In the genomic region with DNA sequence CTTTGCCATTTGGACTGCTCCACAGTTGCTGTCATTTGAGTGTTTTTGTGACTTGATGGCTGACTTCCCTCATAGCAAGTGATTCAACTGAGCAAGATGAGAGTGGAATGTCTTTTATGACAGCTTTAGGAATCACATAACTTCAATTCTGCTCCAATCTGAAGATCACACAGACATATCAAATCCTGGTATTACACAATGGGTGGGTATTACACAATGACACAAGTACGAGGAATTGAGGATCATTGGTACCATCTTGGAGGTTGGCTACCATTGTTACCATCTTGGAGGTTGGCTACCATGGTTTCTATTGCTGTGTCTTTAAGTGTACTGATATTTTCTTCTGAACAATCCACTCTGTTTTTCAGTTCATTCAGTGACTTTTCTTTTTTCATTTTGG, we compare ENCODE assay signal across 32 cellular contexts. TPM values are rescaled to one million over a fixed set of nuclear protein-coding genes. Genes with fewer than 3 reads are reported as not detected.
"Had no signal": no experiment of that assay in that cellular context is flagged by ENCODE, and none has a peak within 500 bp of the region (broad histone marks: within the 10 kb centered on the region; RNA-seq: fewer than 3 reads in every experiment).

No MANE protein-coding gene starts in this region.

- H3K36me3 ChIP-seq: stomach, suprapubic skin, thoracic aorta, thyroid gland, tibial artery, tibial nerve, transverse colon, upper lobe of left lung, upper lobe of right lung, uterus, vagina had no signal

- H3K27ac Mint-ChIP-seq: stimulated activated memory B cell treated with anti-CD40 and anti-IgM and Interleukin-4, amounts not matched to agents 10 μg/mL and 1 μg/mL and 100 μg/mL, for 72 hours; stimulated activated naive B cell treated with anti-CD40 and anti-IgM and Interleukin-4, amounts not matched to agents 10 μg/mL and 1 μg/mL and 100 μg/mL, for 72 hours; stimulated activated naive CD8-positive, alpha-beta T cell treated with anti-CD3 and anti-CD28 coated beads, Interleukin-15, amount 100 ng/mL, for 72 hours; stimulated activated naive CD8-positive, alpha-beta T cell treated with anti-CD3 and anti-CD28 coated beads, Interleukin-15, Interleukin-2, amounts not matched to agents 100 ng/mL and 50 ng/mL, for 24 hours; type B pancreatic cell had no signal

- H3K9me3 ChIP-seq: suprapubic skin, testis, thoracic aorta, thyroid gland, tibial artery, tibial nerve, transverse colon, upper lobe of left lung, upper lobe of right lung, uterus, vagina had no signal

- H3K4me1 Mint-ChIP-seq: stimulated activated memory B cell treated with anti-CD40 and anti-IgM and Interleukin-4, amounts not matched to agents 10 μg/mL and 1 μg/mL and 100 μg/mL, for 72 hours; stimulated activated naive B cell treated with anti-CD40 and anti-IgM and Interleukin-4, amounts not matched to agents 10 μg/mL and 1 μg/mL and 100 μg/mL, for 72 hours; stimulated activated naive CD8-positive, alpha-beta T cell treated with anti-CD3 and anti-CD28 coated beads, Interleukin-15, amount 100 ng/mL, for 72 hours had no signal

- ATAC-seq: stimulated activated memory B cell treated with anti-CD40 and anti-IgM and Interleukin-4, amounts not matched to agents 10 μg/mL and 1 μg/mL and 100 μg/mL, for 72 hours; stimulated activated naive B cell treated with anti-CD40 and anti-IgM and Interleukin-4, amounts not matched to agents 10 μg/mL and 1 μg/mL and 100 μg/mL, for 72 hours; stimulated activated naive CD8-positive, alpha-beta T cell treated with anti-CD3 and anti-CD28 coated beads, Interleukin-15, amount 100 ng/mL, for 72 hours; stimulated activated naive CD8-positive, alpha-beta T cell treated with anti-CD3 and anti-CD28 coated beads, Interleukin-15, Interleukin-2, amounts not matched to agents 100 U/mL and 50 U/mL, for 24 hours; upper lobe of right lung had no signal

- H3K9me3 Mint-ChIP-seq: stimulated activated naive B cell treated with anti-CD40 and anti-IgM and Interleukin-4, amounts not matched to agents 10 μg/mL and 1 μg/mL and 100 μg/mL, for 72 hours; stimulated activated naive CD8-positive, alpha-beta T cell treated with anti-CD3 and anti-CD28 coated beads, Interleukin-15, Interleukin-2, amounts not matched to agents 100 ng/mL and 50 ng/mL, for 24 hours; type B pancreatic cell had no signal

- H3K27me3 ChIP-seq: testis, thyroid gland, tibial artery, tibial nerve, transverse colon, upper lobe of left lung, upper lobe of right lung, uterus, vagina had no signal

- DNase-seq: stimulated activated CD4-positive, alpha-beta T cell treated with anti-CD3 and anti-CD28 coated beads, Interleukin-2, amount 100 ng/mL, for 48 hours; stimulated activated CD4-positive, alpha-beta T cell treated with anti-CD3 and anti-CD28 coated beads, Interleukin-4, amount 100 ng/mL, for 1 hour; stimulated activated CD4-positive, alpha-beta T cell treated with anti-CD3 and anti-CD28 coated beads, Interleukin-4, amount 100 ng/mL, for 24 hours; stimulated activated CD4-positive, alpha-beta T cell treated with anti-CD3 and anti-CD28 coated beads, Interleukin-4, amount 100 ng/mL, for 4 hours; stimulated activated CD8-positive, alpha-beta memory T cell treated with anti-CD3 and anti-CD28 coated beads, Interleukin-4, amount 100 ng/mL, for 48 hours; stimulated activated naive B cell treated with anti-CD40 and anti-IgM and Interleukin-4, amounts not matched to agents 10 μg/mL and 1 μg/mL and 100 μg/mL, for 72 hours; stimulated activated naive CD4-positive, alpha-beta T cell; stimulated activated naive CD4-positive, alpha-beta T cell treated with Interleukin-2 at 50 U/mL for 16 hours; stimulated activated naive CD8-positive, alpha-beta T cell treated with anti-CD3 and anti-CD28 coated beads, Interleukin-15, amount 100 ng/mL, for 72 hours; stimulated activated naive CD8-positive, alpha-beta T cell treated with anti-CD3 and anti-CD28 coated beads, Interleukin-15, Interleukin-2, amounts not matched to agents 100 U/mL and 50 U/mL, for 24 hours; stomach; substantia nigra; testis; thyroid gland; tibial artery; transverse colon; trophoblast cell; upper lobe of left lung; upper lobe of right lung; uterus had no signal

- H3K4me1 ChIP-seq: stomach, suprapubic skin, testis, thyroid gland, tibial artery, tibial nerve, transverse colon, upper lobe of left lung, upper lobe of right lung, uterus, vagina had no signal

- FAIRE-seq: urothelium cell line had no signal

- H3K4me3 Mint-ChIP-seq: stimulated activated memory B cell treated with anti-CD40 and anti-IgM and Interleukin-4, amounts not matched to agents 10 μg/mL and 1 μg/mL and 100 μg/mL, for 72 hours; stimulated activated naive B cell treated with anti-CD40 and anti-IgM and Interleukin-4, amounts not matched to agents 10 μg/mL and 1 μg/mL and 100 μg/mL, for 72 hours; stimulated activated naive CD8-positive, alpha-beta T cell treated with anti-CD3 and anti-CD28 coated beads, Interleukin-15, amount 100 ng/mL, for 72 hours; stimulated activated naive CD8-positive, alpha-beta T cell treated with anti-CD3 and anti-CD28 coated beads, Interleukin-15, Interleukin-2, amounts not matched to agents 100 ng/mL and 50 ng/mL, for 24 hours; type B pancreatic cell had no signal

- H3K4me3 ChIP-seq: stomach, suprapubic skin, testis, thoracic aorta, thyroid gland, tibial artery, tibial nerve, transverse colon, upper lobe of left lung, upper lobe of right lung, uterus, vagina had no signal

- H3K27ac ChIP-seq: stomach, suprapubic skin, testis, thoracic aorta, thyroid gland, tibial artery, tibial nerve, transverse colon, upper lobe of left lung, upper lobe of right lung, uterus, vagina had no signal

- H3K36me3 Mint-ChIP-seq: stimulated activated memory B cell treated with anti-CD40 and anti-IgM and Interleukin-4, amounts not matched to agents 10 μg/mL and 1 μg/mL and 100 μg/mL, for 72 hours; stimulated activated naive B cell treated with anti-CD40 and anti-IgM and Interleukin-4, amounts not matched to agents 10 μg/mL and 1 μg/mL and 100 μg/mL, for 72 hours; type B pancreatic cell had no signal

RNA-seq across cellular contexts. Expression of gene TSHB, which starts 8.5 kb away (rescaled TPM):
- total RNA-seq: stomach, subcutaneous adipose tissue, suprapubic skin, temporal lobe, testis, thoracic aorta, thyroid gland, tibial nerve, transverse colon, upper lobe of left lung, upper lobe of right lung, ureter, urinary bladder, uterus, vagina had no signal
- polyA plus RNA-seq: stomach, urinary bladder had no signal
